ENCODE assay signal across 8 cellular contexts in the genomic region with DNA sequence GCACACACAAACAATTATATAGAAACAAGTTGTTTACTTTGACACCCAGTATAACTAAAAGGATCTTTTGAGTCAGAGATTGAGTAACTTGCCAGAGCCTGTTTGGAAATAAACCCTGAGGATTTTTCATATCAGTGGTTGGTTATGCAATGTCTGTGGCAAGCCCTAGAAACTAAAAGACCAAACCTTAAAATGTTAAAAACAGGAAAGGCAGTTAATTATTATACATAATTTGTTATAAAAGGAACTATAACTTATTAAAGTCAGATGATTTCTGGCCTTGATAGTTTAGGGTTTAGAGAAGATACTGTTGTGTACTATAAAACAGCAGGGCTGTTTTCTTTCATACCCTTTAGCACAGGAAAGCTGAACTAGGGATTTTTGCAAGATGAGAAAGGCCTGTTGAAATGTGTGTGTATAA. TPM values are rescaled to one million over a fixed set of nuclear protein-coding genes. Genes with fewer than 3 reads are reported as not detected.
A peak's percentile ranks its signal among the peaks of the same experiment; 100 is the strongest.
DNase-seq lines count a peak whose midpoint lies in the region; ATAC-seq and TF ChIP-seq lines count a peak whose summit lies in the region.

No MANE protein-coding gene starts in this region.

- TF ChIP-seq POLR2A in adrenal gland (IDR thresholded peaks at IDR 0.05) (no peak), erythroblast (IDR thresholded peaks at IDR 0.05; ENCODE audit: low read length) (no peak)

- H3K4me3 Mint-ChIP-seq in nephron progenitor cell, result no peak overlapping the region

- intact Hi-C loops in adrenal gland (cut with DNase I), result no loop called here
- intact Hi-C loops in left cardiac atrium (cut with DNase I), result no loop called here

- peak overlapping the region; percentile 48 to 84 (median 66) for H3K27ac ChIP-seq in adrenal gland
- peak overlapping the region; percentile 86 for H3K27ac ChIP-seq in subcutaneous abdominal adipose tissue (ENCODE audit: low read depth, low read length)

- no peak for TF ChIP-seq CTCF in adrenal gland (IDR thresholded peaks at IDR 0.05)
- TF ChIP-seq CTCF in nephron progenitor cell (IDR thresholded peaks at IDR 0.05), result no peak

- H3K9ac ChIP-seq in subcutaneous abdominal adipose tissue (ENCODE audit: low read length in 5 of 5), result peak overlapping the region in 1 of 5 donors; percentile 66

- H3K27me3 Mint-ChIP-seq in nephron progenitor cell (ENCODE audit: low read depth, poor library complexity), result no peaks in the 10 kb centered on the region

- peaks cover 68% of the 10 kb centered on the region for H3K36me3 Mint-ChIP-seq in nephron progenitor cell (ENCODE audit: low read depth)

- no peaks in the 10 kb centered on the region for H3K27me3 ChIP-seq in adrenal gland
- H3K27me3 ChIP-seq in subcutaneous abdominal adipose tissue (ENCODE audit: control insufficient read depth in 5 of 5, insufficient read depth in 4 of 5, low read length in 5 of 5), result no peaks in the 10 kb centered on the region

- peaks cover 8 to 19% of the 10 kb centered on the region in 2 donors for H3K4me1 ChIP-seq in adrenal gland (replicated peaks in 1 of 2)
- H3K4me1 ChIP-seq in subcutaneous abdominal adipose tissue (ENCODE audit: control insufficient read depth in 5 of 5, insufficient read depth in 5 of 5, low read length in 5 of 5), result peaks cover 0 to 40% (median 13%) of the 10 kb centered on the region in 5 donors

- H3K9me3 ChIP-seq in adrenal gland (replicated peaks in 1 of 3), result no peaks in the 10 kb centered on the region
- no peaks in the 10 kb centered on the region for H3K9me3 ChIP-seq in subcutaneous abdominal adipose tissue (ENCODE audit: control insufficient read depth in 5 of 5, low read length in 5 of 5)

- peak; percentile 80 to 84 for ATAC-seq in left cardiac atrium
- ATAC-seq in HG02840 (IDR thresholded peaks at IDR 0.05; ENCODE audit: low FRiP score, unreplicated experiment), result no peak

- DNase-seq in HuH-7 (ENCODE audit: low spot score) (peak; percentile 46), adrenal gland (peak in 3 of 7 donors; percentile 25 to 48 (median 29)), left cardiac atrium (no peak), NCI-H146 treated with DMSO at 0.1 percent for 48 hours (lab: John Stamatoyannopoulos, UW; ENCODE audit: unreplicated experiment) (no peak), nephron progenitor cell (no peak), erythroblast (lab: John Stamatoyannopoulos, UW) (no peak)

- H3K36me3 ChIP-seq in adrenal gland (replicated peaks in 1 of 2) (peaks cover 0 to 12% of the 10 kb centered on the region in 2 donors), subcutaneous abdominal adipose tissue (ENCODE audit: control insufficient read depth in 5 of 5, insufficient read depth in 5 of 5, low read length in 5 of 5) (peaks cover 0 to 14% (median 10%) of the 10 kb centered on the region in 5 donors)

- H3K9me3 Mint-ChIP-seq in nephron progenitor cell, result peaks cover 6% of the 10 kb centered on the region

- no peak overlapping the region for H3K4me3 ChIP-seq in adrenal gland
- H3K4me3 ChIP-seq in subcutaneous abdominal adipose tissue (ENCODE audit: low read depth in 1 of 5, low read length in 5 of 5), result no peak overlapping the region

- H3K4me1 Mint-ChIP-seq in nephron progenitor cell, result peaks cover 14% of the 10 kb centered on the region

- no peak overlapping the region for H3K27ac Mint-ChIP-seq in nephron progenitor cell

RNA-seq across cellular contexts. Expression of gene PSEN1, which starts 44.1 kb away (rescaled TPM):
- total RNA-seq in adrenal gland, result 10 to 100 TPM; 43.2 to 83.8 (median 51.2) TPM
- polyA plus RNA-seq in adrenal gland, result 10 to 100 TPM; 15.7 to 55.5 (median 25.4) TPM
- total RNA-seq in left cardiac atrium, result 10 to 100 TPM; 27.2 to 28.9 TPM

RNA-seq across cellular contexts. Expression of gene PAPLN, which starts 56.9 kb away (rescaled TPM):
- 10 to 100 TPM in 6 of 8 donors, 1 to 10 TPM in 2; 5.4 to 33.6 (median 13.4) TPM for total RNA-seq in adrenal gland
- polyA plus RNA-seq in adrenal gland, result 10 to 100 TPM in 2 of 3 donors, 1 to 10 TPM in 1; 4.2 to 22.9 (median 11.8) TPM
- total RNA-seq in left cardiac atrium, result 1 to 10 TPM; 3.1 to 7.5 TPM
